In the genomic region with DNA sequence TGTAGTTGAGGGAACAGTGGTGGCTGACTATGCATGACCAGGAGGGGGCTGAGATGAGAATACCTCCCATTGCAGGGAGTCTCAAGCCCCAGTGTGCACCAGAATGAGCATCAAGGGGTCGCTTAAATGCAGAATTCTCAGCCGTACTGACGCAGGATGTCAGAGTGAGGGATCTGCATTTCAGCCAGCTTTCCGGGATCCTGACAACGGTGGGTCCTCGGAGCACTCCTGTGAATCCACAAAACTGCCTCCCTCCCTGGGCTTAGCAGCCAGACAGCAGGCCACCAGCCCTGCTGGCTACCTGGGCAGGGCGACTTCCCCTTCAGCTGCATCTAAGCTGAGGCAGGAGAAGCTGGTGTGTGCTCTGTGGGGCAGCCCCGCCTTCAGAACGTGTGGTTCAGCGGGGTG, we compare ENCODE assay signal across 34 cellular contexts. TPM values are rescaled to one million over a fixed set of nuclear protein-coding genes. Genes with fewer than 3 reads are reported as not detected.
"Had no signal": no experiment of that assay in that cellular context is flagged by ENCODE, and none has a peak within 500 bp of the region (broad histone marks: within the 10 kb centered on the region; RNA-seq: fewer than 3 reads in every experiment).

No MANE protein-coding gene starts in this region.

- H3K27ac ChIP-seq: Peyer's patch, SJSA1 had no signal

- FAIRE-seq: TTC549 had no signal

- H3K36me3 ChIP-seq: Peyer's patch, SJSA1 had no signal

- H3K27me3 ChIP-seq: Peyer's patch, SJSA1 had no signal

- H3K4me3 Mint-ChIP-seq: activated CD4-positive, alpha-beta T cell treated with anti-CD3 and anti-CD28 coated beads for 36 hours; activated CD4-positive, alpha-beta T cell treated with anti-CD3 and anti-CD28 coated beads, Interleukin-2, amount 10 ng/mL, durations not matched to agents 7 days and 5 days; activated CD8-positive, alpha-beta T cell treated with anti-CD3 and anti-CD28 coated beads, Interleukin-2, amount 10 ng/mL, durations not matched to agents 7 days and 5 days; activated naive CD4-positive, alpha-beta T cell treated with anti-CD3 and anti-CD28 coated beads, Interleukin-2, amount 10 ng/mL, durations not matched to agents 7 days and 5 days; activated naive CD8-positive, alpha-beta T cell; activated naive CD8-positive, alpha-beta T cell treated with anti-CD3 and anti-CD28 coated beads, Interleukin-2, amount 50 U/mL, for 24 hours; activated T-cell treated with anti-CD3 and anti-CD28 coated beads, Interleukin-2, amount 50 U/mL, for 4 hours; activated T-helper 1 cell treated with anti-CD3 and anti-CD28 coated beads, Interleukin-12 subunit alpha, Interleukin-12 subunit beta, Interleukin-2, Interleukin-4 antibody, amounts not matched to agents 30 ng/mL and 10 ng/mL and 1 ng/mL, durations not matched to agents 14 hours and 24 hours and 36 hours; brain; T-helper 1 cell treated with Interleukin-12 subunit alpha and Interleukin-12 subunit beta and Interleukin-4 antibody, amounts not matched to agents 30 μg/mL and 1 μg/mL, for 36 hours; T-helper 2 cell treated with Interferon-gamma antibody and Interleukin-4, amounts not matched to agents 5 μg/mL and 100 μg/mL, for 36 hours had no signal

- H3K9ac ChIP-seq: SK-N-SH had no signal

- H3K4me1 Mint-ChIP-seq: activated CD4-positive, alpha-beta T cell treated with anti-CD3 and anti-CD28 coated beads for 36 hours; activated CD4-positive, alpha-beta T cell treated with anti-CD3 and anti-CD28 coated beads, Interleukin-2, amount 10 ng/mL, durations not matched to agents 7 days and 5 days; activated naive CD4-positive, alpha-beta T cell treated with anti-CD3 and anti-CD28 coated beads, Interleukin-2, amount 10 ng/mL, durations not matched to agents 7 days and 5 days; activated naive CD8-positive, alpha-beta T cell treated with anti-CD3 and anti-CD28 coated beads, Interleukin-2, amount 50 U/mL, for 24 hours had no signal

- H3K27ac Mint-ChIP-seq: activated CD4-positive, alpha-beta T cell treated with anti-CD3 and anti-CD28 coated beads for 36 hours; activated CD4-positive, alpha-beta T cell treated with anti-CD3 and anti-CD28 coated beads, Interleukin-2, amount 10 ng/mL, durations not matched to agents 7 days and 5 days; activated CD8-positive, alpha-beta T cell treated with anti-CD3 and anti-CD28 coated beads, Interleukin-2, amount 10 ng/mL, durations not matched to agents 7 days and 5 days; activated naive CD4-positive, alpha-beta T cell treated with anti-CD3 and anti-CD28 coated beads, Interleukin-2, amount 10 ng/mL, durations not matched to agents 7 days and 5 days; activated naive CD8-positive, alpha-beta T cell; activated naive CD8-positive, alpha-beta T cell treated with anti-CD3 and anti-CD28 coated beads, Interleukin-2, amount 50 U/mL, for 24 hours; activated T-helper 1 cell treated with anti-CD3 and anti-CD28 coated beads, Interleukin-12 subunit alpha, Interleukin-12 subunit beta, Interleukin-2, Interleukin-4 antibody, amounts not matched to agents 30 ng/mL and 10 ng/mL and 1 ng/mL, durations not matched to agents 14 hours and 24 hours and 36 hours; brain; T-helper 1 cell treated with Interleukin-12 subunit alpha and Interleukin-12 subunit beta and Interleukin-4 antibody, amounts not matched to agents 30 μg/mL and 1 μg/mL, for 36 hours; T-helper 2 cell treated with Interferon-gamma antibody and Interleukin-4, amounts not matched to agents 5 μg/mL and 100 μg/mL, for 36 hours had no signal

- H3K4me1 ChIP-seq: SJSA1 had no signal

- H3K9me3 ChIP-seq: Peyer's patch, SJSA1, SK-N-SH had no signal

- H3K36me3 Mint-ChIP-seq: activated naive CD4-positive, alpha-beta T cell treated with anti-CD3 and anti-CD28 coated beads, Interleukin-2, amount 10 ng/mL, durations not matched to agents 7 days and 5 days; activated naive CD8-positive, alpha-beta T cell; brain had no signal

- H3K4me2 ChIP-seq: SK-N-SH had no signal

- H3K9me3 Mint-ChIP-seq: activated CD4-positive, alpha-beta T cell treated with anti-CD3 and anti-CD28 coated beads, Interleukin-2, amount 10 ng/mL, durations not matched to agents 7 days and 5 days; activated naive CD4-positive, alpha-beta T cell treated with anti-CD3 and anti-CD28 coated beads, Interleukin-2, amount 10 ng/mL, durations not matched to agents 7 days and 5 days; activated naive CD8-positive, alpha-beta T cell treated with anti-CD3 and anti-CD28 coated beads, Interleukin-2, amount 50 U/mL, for 24 hours; activated T-cell treated with anti-CD3 and anti-CD28 coated beads, Interleukin-2, amount 50 U/mL, for 4 hours; activated T-helper 1 cell treated with anti-CD3 and anti-CD28 coated beads, Interleukin-12 subunit alpha, Interleukin-12 subunit beta, Interleukin-2, Interleukin-4 antibody, amounts not matched to agents 30 ng/mL and 10 ng/mL and 1 ng/mL, durations not matched to agents 14 hours and 24 hours and 36 hours; brain; T-helper 1 cell treated with Interleukin-12 subunit alpha and Interleukin-12 subunit beta and Interleukin-4 antibody, amounts not matched to agents 30 μg/mL and 1 μg/mL, for 36 hours; T-helper 2 cell treated with Interferon-gamma antibody and Interleukin-4, amounts not matched to agents 5 μg/mL and 100 μg/mL, for 36 hours had no signal

- DNase-seq: activated CD4-positive, alpha-beta T cell treated with anti-CD3 and anti-CD28 coated beads for 36 hours; activated CD4-positive, alpha-beta T cell treated with anti-CD3 and anti-CD28 coated beads, Interleukin-2, amount 10 ng/mL, durations not matched to agents 7 days and 5 days; activated CD4-positive, alpha-beta T cell treated with anti-CD3 and anti-CD28 coated beads, Interleukin-2, amount 50 U/mL, for 48 hours; activated CD8-positive, alpha-beta T cell treated with anti-CD3 and anti-CD28 coated beads, Interleukin-2, amount 10 ng/mL, durations not matched to agents 7 days and 5 days; activated gamma-delta T cell treated with Interleukin-2 at 50 U/mL for 16 hours; activated naive CD4-positive, alpha-beta T cell treated with anti-CD3 and anti-CD28 coated beads, Interleukin-2, amount 10 ng/mL, durations not matched to agents 7 days and 5 days; activated naive CD8-positive, alpha-beta T cell treated with anti-CD3 and anti-CD28 coated beads, Interleukin-2, amount 50 U/mL, for 24 hours; activated T-cell treated with anti-CD3 and anti-CD28 coated beads for 4 hours; activated T-cell treated with anti-CD3 and anti-CD28 coated beads, Interleukin-2, amount 50 U/mL, for 4 hours; anterior cingulate cortex; central memory CD4-positive, alpha-beta T cell; Karpas-422; KBM-7; NCI-H1105; NCI-H1417 treated with DMSO at 0.1 percent for 48 hours; NCI-H187 treated with DMSO at 0.1 percent for 48 hours; NCI-H2081; NCI-H226; NCI-H446 treated with DMSO at 0.1 percent for 48 hours; NCI-H524 treated with DMSO at 0.1 percent for 48 hours; PC-3; Peyer's patch; RPMI8226; SHP77 treated with DMSO at 0.1 percent for 48 hours; SK-N-SH had no signal

- H3K4me3 ChIP-seq: Peyer's patch, SJSA1 had no signal

- ATAC-seq: activated CD4-positive, alpha-beta T cell treated with anti-CD3 and anti-CD28 coated beads for 36 hours; activated CD4-positive, CD25-positive, alpha-beta regulatory T cell treated with anti-CD3 and anti-CD28 coated beads, Interleukin-2, amount 50 U/mL, for 24 hours; activated CD8-positive, alpha-beta T cell treated with anti-CD3 and anti-CD28 coated beads, Interleukin-2, amount 10 ng/mL, durations not matched to agents 7 days and 5 days; activated naive CD8-positive, alpha-beta T cell treated with anti-CD3 and anti-CD28 coated beads, Interleukin-2, amount 50 U/mL, for 24 hours; activated T-cell treated with anti-CD3 and anti-CD28 coated beads, Interleukin-2, amount 50 U/mL, for 4 hours; PC-3 had no signal

RNA-seq across cellular contexts. Expression of gene LOXL4, which starts 21.8 kb away (rescaled TPM):
- total RNA-seq: activated CD4-positive, alpha-beta T cell treated with anti-CD3 and anti-CD28 coated beads for 36 hours; activated CD4-positive, alpha-beta T cell treated with anti-CD3 and anti-CD28 coated beads, Interleukin-2, amount 10 ng/mL, durations not matched to agents 7 days and 5 days; activated CD8-positive, alpha-beta T cell treated with anti-CD3 and anti-CD28 coated beads, Interleukin-2, amount 10 ng/mL, durations not matched to agents 7 days and 5 days; activated T-cell treated with anti-CD3 and anti-CD28 coated beads, Interleukin-2, amount 50 U/mL, for 4 hours; activated T-helper 1 cell treated with anti-CD3 and anti-CD28 coated beads, Interleukin-12 subunit alpha, Interleukin-12 subunit beta, Interleukin-2, Interleukin-4 antibody, amounts not matched to agents 30 ng/mL and 10 ng/mL and 1 ng/mL, durations not matched to agents 14 hours and 24 hours and 36 hours; MCF 10A had no signal
